Comparison of ENCODE assay signal across 20 cellular contexts in the genomic region with DNA sequence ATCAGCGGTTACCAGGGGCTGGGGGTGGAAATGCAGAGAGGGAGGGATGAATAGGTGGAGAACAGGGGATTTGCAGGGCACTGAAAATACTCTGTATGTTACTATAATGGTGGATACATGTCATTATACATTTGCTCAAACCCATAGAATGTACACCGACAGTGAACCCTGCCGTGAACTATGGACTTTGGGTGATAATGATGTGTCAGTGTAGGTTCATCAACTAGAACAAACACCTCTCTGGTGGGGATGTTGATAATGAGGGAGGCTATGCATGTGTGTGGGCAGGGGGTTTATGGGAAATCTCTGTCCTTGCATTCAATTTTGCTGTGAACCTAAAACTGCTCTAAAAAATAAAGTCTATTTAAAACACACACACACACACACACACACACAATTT. TPM values are rescaled to one million over a fixed set of nuclear protein-coding genes. Genes with fewer than 3 reads are reported as not detected.
DNase-seq lines count a peak whose midpoint lies in the region; ATAC-seq, FAIRE-seq and TF ChIP-seq lines count a peak whose summit lies in the region.
"Had no signal": no experiment of that assay in that cellular context is flagged by ENCODE, and none has a peak within 500 bp of the region (broad histone marks: within the 10 kb centered on the region; RNA-seq: fewer than 3 reads in every experiment).

No MANE protein-coding gene starts in this region.

- TF ChIP-seq RAD21 in HepG2 (CRISPR knock-in tag; IDR thresholded peaks at IDR 0.05), result no peak

- H4K20me1 ChIP-seq in HepG2 (ENCODE audit: insufficient read depth, low read length), result no peaks in the 10 kb centered on the region

- intact Hi-C loops in HepG2 (cut with micrococcal nuclease; ENCODE audit: unreplicated experiment), result no loop called here

- in situ Hi-C loops in HepG2 (cut with HindIII; ENCODE audit: extremely low pct_ligation_motif_present, low pct_unique_long_range_greater_than_20kb), result no loop called here

- whole genome bisulfite sequencing in HepG2 (ENCODE audit: low lambda C conversion rate), result 0% methylated on average over 3 of the region's 3 CpGs
- 41 to 85% (median 63%) methylated on average over 3 of the region's 3 CpGs for WGBS in small intestine, 3 donors

- H3K27ac ChIP-seq in HepG2 (ENCODE audit: extremely low read length, insufficient read depth, low read length) (no peak overlapping the region), small intestine (ENCODE audit: low read depth in 1 of 2, low read length in 1 of 2) (no peak overlapping the region)

- H3K4me1 ChIP-seq in HepG2 (ENCODE audit: insufficient read depth, low read length) (peaks cover 19% of the 10 kb centered on the region), small intestine (ENCODE audit: control insufficient read depth in 2 of 2, insufficient read depth in 1 of 2, low read depth in 1 of 2, low read length in 1 of 2) (no peaks in the 10 kb centered on the region)

- H3K9ac ChIP-seq in HepG2 (ENCODE audit: insufficient read depth, low read depth, low read length), result no peak overlapping the region

- POLR2A ChIA-PET in HepG2 (lab: Yijun Ruan, JAX), result no interaction called here

- no peak for TF ChIP-seq POLR2A in HepG2 (IDR thresholded peaks at IDR 0.05; ENCODE audit: insufficient read depth in 1 of 2, low read depth in 2 of 2, low read length in 2 of 2)

- CTCF ChIA-PET in HepG2 (lab: Yijun Ruan, JAX; ENCODE audit: low intra/inter-chr PET ratio, low total read pairs), result no interaction called here

- H3K9me3 ChIP-seq in HepG2 (ENCODE audit: low read length) (no peaks in the 10 kb centered on the region), small intestine (ENCODE audit: control insufficient read depth, low read depth) (no peaks in the 10 kb centered on the region)

- no peaks in the 10 kb centered on the region for H3K9me3 Mint-ChIP-seq in endothelial cell (ENCODE audit: unreplicated experiment)
- H3K9me3 Mint-ChIP-seq: CD8-positive, alpha-beta T cell; H9 had no signal

- H3K27me3 ChIP-seq in HepG2 (ENCODE audit: control insufficient read depth in 1 of 2, insufficient read depth in 2 of 2, low read length in 2 of 2) (0 out of 5 replicates have a peak, but pooled peaks cover 0 to 3% of the 10 kb centered on the region in 2 experiments), small intestine (ENCODE audit: control insufficient read depth in 2 of 2, insufficient read depth in 2 of 2, low read length in 2 of 2) (no peaks in the 10 kb centered on the region)

- no peak overlapping the region; a peak in 1 of 6 replicates for H3K4me3 ChIP-seq in HepG2 (replicated peaks in 1 of 3; ENCODE audit: insufficient read depth in 1 of 3, low read depth in 2 of 3, low read length in 3 of 3)
- H3K4me3 ChIP-seq in small intestine (ENCODE audit: low read depth in 1 of 2, low read length in 2 of 2), result no peak overlapping the region
- H3K4me3 ChIP-seq: GM12878, K562 had no signal

- TF ChIP-seq EP300 in HepG2 (IDR thresholded peaks at IDR 0.05; ENCODE audit: low read depth in 2 of 2, low read length in 2 of 2), result no peak; a peak in 1 of 4 replicates
- no peak for TF ChIP-seq EP300 in HepG2 (CRISPR knock-in tag; IDR thresholded peaks at IDR 0.05; ENCODE audit: borderline replicate concordance)

- H3K27me3 Mint-ChIP-seq in endothelial cell (ENCODE audit: unreplicated experiment), result peaks cover 4% of the 10 kb centered on the region

- peaks cover 44% of the 10 kb centered on the region for H3K4me1 Mint-ChIP-seq in endothelial cell (ENCODE audit: unreplicated experiment)

- H3K4me2 ChIP-seq in HepG2 (ENCODE audit: low read depth, low read length), result peak overlapping the region; percentile 63

- ATAC-seq in HepG2 (peak; percentile 92), HG03196 (IDR thresholded peaks at IDR 0.05; ENCODE audit: unreplicated experiment) (no peak)
- ATAC-seq: CD8-positive, alpha-beta T cell; GM12878; K562 had no signal

- BruUV-seq in HepG2 (replicated peaks; lab: Mats Ljungman, UMichigan), result no TSS peak

- peak overlapping the region; percentile 47 for H3K4me3 Mint-ChIP-seq in endothelial cell (ENCODE audit: unreplicated experiment)
- H3K4me3 Mint-ChIP-seq: CD8-positive, alpha-beta T cell; H9 had no signal

- peak overlapping the region; percentile 96 for H3K27ac Mint-ChIP-seq in endothelial cell (ENCODE audit: unreplicated experiment)
- H3K27ac Mint-ChIP-seq: CD8-positive, alpha-beta T cell; H9 had no signal

- TF ChIP-seq CTCF in endothelial cell (IDR thresholded peaks at IDR 0.05; ENCODE audit: unreplicated experiment) (no peak), HepG2 (CRISPR knock-in tag; IDR thresholded peaks at IDR 0.05) (no peak)

- no peaks in the 10 kb centered on the region for H3K36me3 ChIP-seq in HepG2 (replicated peaks in 1 of 2; ENCODE audit: control insufficient read depth in 1 of 2, insufficient read depth in 2 of 2, low read length in 2 of 2)
- no peaks in the 10 kb centered on the region for H3K36me3 ChIP-seq in small intestine (ENCODE audit: control insufficient read depth in 2 of 2, insufficient read depth in 2 of 2, low read length in 2 of 2)

- H3K79me2 ChIP-seq in HepG2 (ENCODE audit: insufficient read depth, low read length), result no peaks in the 10 kb centered on the region

- H2AFZ ChIP-seq in HepG2 (ENCODE audit: low read length), result no peak overlapping the region

- no peak for DNase-seq in endothelial cell (ENCODE audit: low spot score)
- DNase-seq in HepG2 (ENCODE audit: low spot score), result peak; percentile 66
- peak; percentile 44 for DNase-seq in small intestine
- no peak for DNase-seq in Ammon's horn (ENCODE audit: low spot score)
- no peak for DNase-seq in activated gamma-delta T cell (lab: John Stamatoyannopoulos, UW)
- DNase-seq: ACHN; Calu3; CD8-positive, alpha-beta T cell; DMS 273 treated with DMSO at 0.1 percent for 48 hours; DMS53; DND-41; EL; H9; IMR-90 had no signal

- FAIRE-seq in HepG2 (lab: Jason Lieb, UNC) (peak; percentile 4), small intestine (lab: Jason Lieb, UNC) (no peak)
- FAIRE-seq: A204.1, GM12878, GM19239, H1, K562 had no signal

- H3K36me3 Mint-ChIP-seq in endothelial cell (ENCODE audit: low read depth, unreplicated experiment), result peaks cover 25% of the 10 kb centered on the region

TF ChIP-seq in HepG2, 621 proteins besides CTCF, POLR2A, EP300 and RAD21 (continues in another document):
- TF ChIP-seq HOXA5 (CRISPR knock-in tag; IDR thresholded peaks at IDR 0.05), result no peak
- TF ChIP-seq ZNF143 (CRISPR knock-in tag; IDR thresholded peaks at IDR 0.05), result peak; percentile 59; the same call in 1 of the 2 replicates
- TF ChIP-seq TBX3 (IDR thresholded peaks at IDR 0.05; ENCODE audit: borderline replicate concordance), result peak; percentile 89
- TF ChIP-seq NFYC (CRISPR knock-in tag; IDR thresholded peaks at IDR 0.05), result no peak

RNA-seq across cellular contexts. Expression of gene HPSE, which starts 11.5 kb away (rescaled TPM):
- total RNA-seq in endothelial cell (ENCODE audit: unreplicated experiment) (41.0 TPM), HepG2 (2016; rRNA removed; fragmentation: Illumina TruSeq; extraction: Trizol) (not detected in 2 replicates)
- total RNA-seq in HepG2 (2016; cell fraction: cytosol; rRNA removed; fragmentation: Illumina TruSeq; extraction: Trizol; ENCODE audit: low read depth), result not detected in 2 replicates
- total RNA-seq in HepG2 (2016; cell fraction: insoluble cytoplasmic fraction; rRNA removed; fragmentation: Illumina TruSeq; extraction: Trizol), result 0.04 TPM in 1 of 2 replicates, not detected in the other
- total RNA-seq in HepG2 (2016; cell fraction: membrane; rRNA removed; fragmentation: Illumina TruSeq; extraction: Trizol), result not detected in 2 replicates
- not detected in 2 replicates for total RNA-seq in HepG2 (2016; cell fraction: nucleus; rRNA removed; fragmentation: Illumina TruSeq; extraction: Trizol)
- polyA plus RNA-seq in HepG2 (2011; rRNA removed) (not detected in 2 replicates), small intestine (1 to 10 TPM in 2 of 3 donors, under 1 TPM in 1; 0.45 to 2.5 (median 1.4) TPM)
- polyA plus RNA-seq in HepG2 (2011; cell fraction: cytosol; rRNA removed), result not detected in 2 replicates
- not detected in 2 replicates for polyA plus RNA-seq in HepG2 (2011; cell fraction: nucleus; rRNA removed)
- polyA plus RNA-seq in HepG2 (2012), result not detected in 2 replicates
- polyA plus RNA-seq in HepG2 (2016; cell fraction: cytosol; fragmentation: Illumina TruSeq; extraction: Trizol; ENCODE audit: low read depth), result not detected in 2 replicates
- polyA plus RNA-seq in HepG2 (2016; cell fraction: insoluble cytoplasmic fraction; fragmentation: Illumina TruSeq; extraction: Trizol; ENCODE audit: low read depth), result not detected in 2 replicates
- polyA plus RNA-seq in HepG2 (2016; cell fraction: membrane; fragmentation: Illumina TruSeq; extraction: Trizol; ENCODE audit: low read depth), result not detected in 2 replicates
- not detected in 2 replicates for polyA plus RNA-seq in HepG2 (2016; cell fraction: nucleus; fragmentation: Illumina TruSeq; extraction: Trizol; ENCODE audit: insufficient read depth, low read depth)
- polyA minus RNA-seq in HepG2 (2011; rRNA and poly(A)+ RNA removed; ENCODE audit: low replicate concordance), result 3.5 TPM in 1 of 2 replicates, not detected in the other
- polyA minus RNA-seq in HepG2 (2011; cell fraction: cytosol; rRNA and poly(A)+ RNA removed), result not detected in 2 replicates
- 0.26 TPM in 1 of 2 replicates, not detected in the other for polyA minus RNA-seq in HepG2 (2011; cell fraction: nucleus; rRNA and poly(A)+ RNA removed)

RNA-seq across cellular contexts. Expression of gene COQ2, which starts 38.5 kb away (rescaled TPM):
- total RNA-seq in endothelial cell (ENCODE audit: unreplicated experiment) (14.1 TPM), HepG2 (2016; rRNA removed; fragmentation: Illumina TruSeq; extraction: Trizol) (16.4 and 17.3 TPM in 2 replicates)
- total RNA-seq in HepG2 (2016; cell fraction: cytosol; rRNA removed; fragmentation: Illumina TruSeq; extraction: Trizol; ENCODE audit: low read depth), result 9.0 and 11.1 TPM in 2 replicates
- total RNA-seq in HepG2 (2016; cell fraction: insoluble cytoplasmic fraction; rRNA removed; fragmentation: Illumina TruSeq; extraction: Trizol), result 15.4 and 18.9 TPM in 2 replicates
- total RNA-seq in HepG2 (2016; cell fraction: membrane; rRNA removed; fragmentation: Illumina TruSeq; extraction: Trizol), result 11.9 and 12.0 TPM in 2 replicates
- 17.7 and 19.0 TPM in 2 replicates for total RNA-seq in HepG2 (2016; cell fraction: nucleus; rRNA removed; fragmentation: Illumina TruSeq; extraction: Trizol)
- polyA plus RNA-seq in HepG2 (2011; rRNA removed) (8.2 and 10.1 TPM in 2 replicates), small intestine (10 to 100 TPM in 1 of 3 donors, 1 to 10 TPM in 2; 6.3 to 21.7 (median 7.0) TPM)
- polyA plus RNA-seq in HepG2 (2011; cell fraction: cytosol; rRNA removed), result 6.9 and 8.4 TPM in 2 replicates
- 3.6 TPM in 2 replicates for polyA plus RNA-seq in HepG2 (2011; cell fraction: nucleus; rRNA removed)
- 3.2 and 6.3 TPM in 2 replicates for polyA plus RNA-seq in HepG2 (2012)
- polyA plus RNA-seq in HepG2 (2016; cell fraction: cytosol; fragmentation: Illumina TruSeq; extraction: Trizol; ENCODE audit: low read depth), result 6.6 and 7.7 TPM in 2 replicates
- 14.8 and 18.0 TPM in 2 replicates for polyA plus RNA-seq in HepG2 (2016; cell fraction: insoluble cytoplasmic fraction; fragmentation: Illumina TruSeq; extraction: Trizol; ENCODE audit: low read depth)
- 7.8 and 9.6 TPM in 2 replicates for polyA plus RNA-seq in HepG2 (2016; cell fraction: membrane; fragmentation: Illumina TruSeq; extraction: Trizol; ENCODE audit: low read depth)
- 21.1 and 24.4 TPM in 2 replicates for polyA plus RNA-seq in HepG2 (2016; cell fraction: nucleus; fragmentation: Illumina TruSeq; extraction: Trizol; ENCODE audit: insufficient read depth, low read depth)
- 11.1 and 21.4 TPM in 2 replicates for polyA minus RNA-seq in HepG2 (2011; rRNA and poly(A)+ RNA removed; ENCODE audit: low replicate concordance)
- polyA minus RNA-seq in HepG2 (2011; cell fraction: cytosol; rRNA and poly(A)+ RNA removed), result 4.1 and 4.9 TPM in 2 replicates
- 14.9 and 18.2 TPM in 2 replicates for polyA minus RNA-seq in HepG2 (2011; cell fraction: nucleus; rRNA and poly(A)+ RNA removed)

Comparison
In these comparisons a context has a peak if more than half of its experiments do, and no peak if none do; other contexts are left out.
1. DNase-seq: peak in HepG2 (single experiment) and small intestine (single experiment); none in endothelial cell (single experiment), Ammon's horn (single experiment) and activated gamma-delta T cell (single experiment).
2. RNA of gene HPSE, which starts 11.5 kb away (total RNA-seq): 41.0 TPM in endothelial cell (single experiment); 0.04 TPM in HepG2; every median in the first group is over 10 times any median in the second.